11 cellular contexts compared by ENCODE assay signal in the genomic region with DNA sequence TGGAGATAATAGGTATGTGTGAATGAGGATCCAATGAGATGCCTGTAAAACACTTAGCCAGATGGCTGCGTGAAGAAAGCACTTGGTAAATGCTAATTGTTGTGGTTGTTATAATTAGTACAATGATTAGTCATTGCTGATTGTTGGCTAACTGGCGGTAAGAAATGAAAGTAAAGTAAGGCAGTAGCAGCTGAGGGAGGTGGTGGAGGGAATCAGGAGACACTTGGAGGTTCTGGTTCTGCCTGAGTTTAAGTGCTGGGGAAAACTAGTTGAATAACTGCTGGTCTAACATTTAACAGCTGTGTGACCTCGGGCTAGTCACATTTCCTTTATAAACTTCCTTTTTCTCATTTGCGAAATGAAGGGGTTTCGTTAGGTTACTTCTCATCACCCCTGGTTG. TPM values are rescaled to one million over a fixed set of nuclear protein-coding genes. Genes with fewer than 3 reads are reported as not detected.
DNase-seq lines count a peak whose midpoint lies in the region; ATAC-seq and TF ChIP-seq lines count a peak whose summit lies in the region.
"Had no signal": no experiment of that assay in that cellular context is flagged by ENCODE, and none has a peak within 500 bp of the region (broad histone marks: within the 10 kb centered on the region; RNA-seq: fewer than 3 reads in every experiment).

No MANE protein-coding gene starts in this region.

- H3K27me3 ChIP-seq in gastrocnemius medialis: no peaks in the 10 kb centered on the region

- in situ Hi-C loops in gastrocnemius medialis (cut with MboI; ENCODE audit: low sequenced_read_pairs in 4 of 4): loop anchor here (5.0 to 25.0 kb wide), 5 partner anchors 143 to 453 kb away; no protein-coding TSS in a partner anchor

- intact Hi-C loops in gastrocnemius medialis (cut with DNase I; ENCODE audit: low total_unique reads): loop anchor here (10.0 kb wide), 2 partner anchors 306 to 334 kb away; no protein-coding TSS in a partner anchor

- H3K36me3 ChIP-seq in gastrocnemius medialis: no peaks in the 10 kb centered on the region

- peak overlapping the region; percentile 2 to 59 (median 26) for H3K27ac ChIP-seq in gastrocnemius medialis
- H3K27ac ChIP-seq: A549, parathyroid adenoma had no signal

- TF ChIP-seq CTCF in gastrocnemius medialis (IDR thresholded peaks at IDR 0.05 in 4 of 5, conservative IDR thresholded peaks at IDR 0.05 in 1 of 5): no peak

- ATAC-seq in activated CD4-positive, CD25-positive, alpha-beta regulatory T cell treated with anti-CD3 and anti-CD28 coated beads, Interleukin-2, amount 50 U/mL, for 24 hours: peak; percentile 66 to 78
- ATAC-seq in HG02885 (IDR thresholded peaks at IDR 0.05; ENCODE audit: poor library complexity, unreplicated experiment): peak; percentile 78
- no peak for ATAC-seq in gastrocnemius medialis
- ATAC-seq: A549 had no signal

- TF ChIP-seq POLR2A in gastrocnemius medialis (IDR thresholded peaks at IDR 0.05): no peak

- H3K4me1 ChIP-seq in gastrocnemius medialis: peaks cover 16 to 46% of the 10 kb centered on the region in 2 donors
- H3K4me1 ChIP-seq: A549, parathyroid adenoma had no signal

- no peaks in the 10 kb centered on the region for H3K9me3 ChIP-seq in gastrocnemius medialis
- H3K9me3 ChIP-seq: A549 had no signal

- no peak for DNase-seq in activated CD4-positive, CD25-positive, alpha-beta regulatory T cell (lab: John Stamatoyannopoulos, UW)
- peak; percentile 24 for DNase-seq in OCI-M1 (lab: John Stamatoyannopoulos, UW)
- DNase-seq in gastrocnemius medialis: no peak
- DNase-seq in foreskin melanocyte: no peak
- no peak for DNase-seq in GM03348 (ENCODE audit: low spot score)
- no peak for DNase-seq in effector CD4-positive, alpha-beta T cell
- DNase-seq: NCI-H187 had no signal

- peak overlapping the region; percentile 12 to 34 (median 22) for H3K4me3 ChIP-seq in gastrocnemius medialis
- H3K4me3 ChIP-seq: A549 had no signal

RNA-seq across cellular contexts. Expression of gene CD38, which starts 30.9 kb away (rescaled TPM):
- total RNA-seq in gastrocnemius medialis: 1 to 10 TPM in 3 of 4 donors, under 1 TPM in 1; 0.73 to 9.0 (median 2.4) TPM

Comparison
In these comparisons a context has a peak if more than half of its experiments do, and no peak if none do; other contexts are left out.
1. ATAC-seq: peak in activated CD4-positive, CD25-positive, alpha-beta regulatory T cell treated with anti-CD3 and anti-CD28 coated beads, Interleukin-2, amount 50 U/mL, for 24 hours (2 of 2) and HG02885 (single experiment); none in gastrocnemius medialis (0 of 2).